In genomic region chr1:201172336-201172735, GRCh38 we compare ENCODE assay signal across 1 cellular context.
TF ChIP-seq lines count a peak whose summit lies in the region.

No MANE protein-coding gene starts in this region.

TF ChIP-seq in GM23338, 12 proteins besides CTCF, POLR2A, EP300 and RAD21 (continued from another document):
- TF ChIP-seq, protein P1, sequence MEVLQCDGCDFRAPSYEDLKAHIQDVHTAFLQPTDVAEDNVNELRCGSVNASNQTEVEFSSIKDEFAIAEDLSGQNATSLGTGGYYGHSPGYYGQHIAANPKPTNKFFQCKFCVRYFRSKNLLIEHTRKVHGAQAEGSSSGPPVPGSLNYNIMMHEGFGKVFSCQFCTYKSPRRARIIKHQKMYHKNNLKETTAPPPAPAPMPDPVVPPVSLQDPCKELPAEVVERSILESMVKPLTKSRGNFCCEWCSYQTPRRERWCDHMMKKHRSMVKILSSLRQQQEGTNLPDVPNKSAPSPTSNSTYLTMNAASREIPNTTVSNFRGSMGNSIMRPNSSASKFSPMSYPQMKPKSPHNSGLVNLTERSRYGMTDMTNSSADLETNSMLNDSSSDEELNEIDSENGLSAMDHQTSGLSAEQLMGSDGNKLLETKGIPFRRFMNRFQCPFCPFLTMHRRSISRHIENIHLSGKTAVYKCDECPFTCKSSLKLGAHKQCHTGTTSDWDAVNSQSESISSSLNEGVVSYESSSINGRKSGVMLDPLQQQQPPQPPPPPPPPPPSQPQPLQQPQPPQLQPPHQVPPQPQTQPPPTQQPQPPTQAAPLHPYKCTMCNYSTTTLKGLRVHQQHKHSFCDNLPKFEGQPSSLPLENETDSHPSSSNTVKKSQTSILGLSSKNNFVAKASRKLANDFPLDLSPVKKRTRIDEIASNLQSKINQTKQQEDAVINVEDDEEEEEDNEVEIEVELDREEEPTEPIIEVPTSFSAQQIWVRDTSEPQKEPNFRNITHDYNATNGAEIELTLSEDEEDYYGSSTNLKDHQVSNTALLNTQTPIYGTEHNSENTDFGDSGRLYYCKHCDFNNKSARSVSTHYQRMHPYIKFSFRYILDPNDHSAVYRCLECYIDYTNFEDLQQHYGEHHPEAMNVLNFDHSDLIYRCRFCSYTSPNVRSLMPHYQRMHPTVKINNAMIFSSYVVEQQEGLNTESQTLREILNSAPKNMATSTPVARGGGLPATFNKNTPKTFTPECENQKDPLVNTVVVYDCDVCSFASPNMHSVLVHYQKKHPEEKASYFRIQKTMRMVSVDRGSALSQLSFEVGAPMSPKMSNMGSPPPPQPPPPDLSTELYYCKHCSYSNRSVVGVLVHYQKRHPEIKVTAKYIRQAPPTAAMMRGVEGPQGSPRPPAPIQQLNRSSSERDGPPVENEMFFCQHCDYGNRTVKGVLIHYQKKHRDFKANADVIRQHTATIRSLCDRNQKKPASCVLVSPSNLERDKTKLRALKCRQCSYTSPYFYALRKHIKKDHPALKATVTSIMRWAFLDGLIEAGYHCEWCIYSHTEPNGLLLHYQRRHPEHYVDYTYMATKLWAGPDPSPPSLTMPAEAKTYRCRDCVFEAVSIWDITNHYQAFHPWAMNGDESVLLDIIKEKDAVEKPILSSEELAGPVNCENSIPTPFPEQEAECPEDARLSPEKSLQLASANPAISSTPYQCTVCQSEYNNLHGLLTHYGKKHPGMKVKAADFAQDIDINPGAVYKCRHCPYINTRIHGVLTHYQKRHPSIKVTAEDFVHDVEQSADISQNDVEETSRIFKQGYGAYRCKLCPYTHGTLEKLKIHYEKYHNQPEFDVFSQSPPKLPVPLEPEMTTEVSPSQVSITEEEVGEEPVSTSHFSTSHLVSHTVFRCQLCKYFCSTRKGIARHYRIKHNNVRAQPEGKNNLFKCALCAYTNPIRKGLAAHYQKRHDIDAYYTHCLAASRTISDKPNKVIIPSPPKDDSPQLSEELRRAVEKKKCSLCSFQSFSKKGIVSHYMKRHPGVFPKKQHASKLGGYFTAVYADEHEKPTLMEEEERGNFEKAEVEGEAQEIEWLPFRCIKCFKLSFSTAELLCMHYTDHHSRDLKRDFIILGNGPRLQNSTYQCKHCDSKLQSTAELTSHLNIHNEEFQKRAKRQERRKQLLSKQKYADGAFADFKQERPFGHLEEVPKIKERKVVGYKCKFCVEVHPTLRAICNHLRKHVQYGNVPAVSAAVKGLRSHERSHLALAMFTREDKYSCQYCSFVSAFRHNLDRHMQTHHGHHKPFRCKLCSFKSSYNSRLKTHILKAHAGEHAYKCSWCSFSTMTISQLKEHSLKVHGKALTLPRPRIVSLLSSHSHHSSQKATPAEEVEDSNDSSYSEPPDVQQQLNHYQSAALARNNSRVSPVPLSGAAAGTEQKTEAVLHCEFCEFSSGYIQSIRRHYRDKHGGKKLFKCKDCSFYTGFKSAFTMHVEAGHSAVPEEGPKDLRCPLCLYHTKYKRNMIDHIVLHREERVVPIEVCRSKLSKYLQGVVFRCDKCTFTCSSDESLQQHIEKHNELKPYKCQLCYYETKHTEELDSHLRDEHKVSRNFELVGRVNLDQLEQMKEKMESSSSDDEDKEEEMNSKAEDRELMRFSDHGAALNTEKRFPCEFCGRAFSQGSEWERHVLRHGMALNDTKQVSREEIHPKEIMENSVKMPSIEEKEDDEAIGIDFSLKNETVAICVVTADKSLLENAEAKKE (CRISPR knock-in tag; IDR thresholded peaks at IDR 0.05), result no peak
- no peak for TF ChIP-seq NANOG (IDR thresholded peaks at IDR 0.05; ENCODE audit: borderline replicate concordance)
- no peak for TF ChIP-seq JUNB (IDR thresholded peaks at IDR 0.05; ENCODE audit: unreplicated experiment)
